In genomic region chr21:43195131-43196021, GRCh38 we compare ENCODE assay signal across 10 cellular contexts. TPM values are rescaled to one million over a fixed set of nuclear protein-coding genes. Genes with fewer than 3 reads are reported as not detected.
DNase-seq lines count a peak whose midpoint lies in the region; ATAC-seq and TF ChIP-seq lines count a peak whose summit lies in the region.
"Had no signal": no experiment of that assay in that cellular context is flagged by ENCODE, and none has a peak within 500 bp of the region (broad histone marks: within the 10 kb centered on the region; RNA-seq: fewer than 3 reads in every experiment).

No MANE protein-coding gene starts in this region.

- H2BK120ac ChIP-seq in neuronal stem cell (ENCODE audit: low read depth, low read length): no peak overlapping the region

- H3K36me3 Mint-ChIP-seq in stimulated activated effector memory CD8-positive, alpha-beta T cell treated with anti-CD3 and anti-CD28 coated beads, Interleukin-12 subunit alpha, Interleukin-12 subunit beta, amount 100 ng/mL, for 72 hours: no peaks in the 10 kb centered on the region

- 49 to 55% methylated on average over 32 of the region's 32 CpGs for WGBS in heart right ventricle, 2 donors
- WGBS in neuronal stem cell (ENCODE audit: extremely low coverage in 2 of 2, insufficient read length in 2 of 2, insufficient replicate concordance in 1 of 2), 2 donors: no CpG with 5 or more reads among the region's 32 CpGs
- WGBS in upper lobe of left lung, 2 donors: 71 to 78% methylated on average over 21 to 32 of the region's 32 CpGs

- intact Hi-C loops in heart right ventricle (cut with DNase I): no loop called here

- peaks cover 0 to 28% (median 5%) of the 10 kb centered on the region in 11 donors for H3K9me3 ChIP-seq in heart right ventricle
- peaks cover 1 to 4% of the 10 kb centered on the region in 2 donors for H3K9me3 ChIP-seq in neuronal stem cell (replicated peaks in 1 of 2; ENCODE audit: control insufficient read depth in 2 of 2, insufficient read depth in 1 of 2, low read depth in 1 of 2, low read length in 2 of 2)
- no peaks in the 10 kb centered on the region for H3K9me3 ChIP-seq in upper lobe of left lung

- no peaks in the 10 kb centered on the region for H3K36me3 ChIP-seq in heart right ventricle
- H3K36me3 ChIP-seq in neuronal stem cell (replicated peaks in 1 of 2; ENCODE audit: control insufficient read depth in 2 of 2, insufficient read depth in 2 of 2, low read length in 2 of 2): no peaks in the 10 kb centered on the region
- no peaks in the 10 kb centered on the region for H3K36me3 ChIP-seq in upper lobe of left lung

- no peak overlapping the region for H3K27ac Mint-ChIP-seq in stimulated activated effector memory CD8-positive, alpha-beta T cell treated with anti-CD3 and anti-CD28 coated beads, Interleukin-12 subunit alpha, Interleukin-12 subunit beta, amount 100 ng/mL, for 72 hours

- H3K9ac ChIP-seq in neuronal stem cell (ENCODE audit: low read depth, low read length, poor library complexity): no peak overlapping the region

- no peaks in the 10 kb centered on the region for H3K79me1 ChIP-seq in neuronal stem cell (ENCODE audit: low read depth, low read length)

- H3K4me1 ChIP-seq in heart right ventricle (peaks cover 8 to 43% (median 37%) of the 10 kb centered on the region in 9 donors), neuronal stem cell (ENCODE audit: control insufficient read depth in 2 of 2, insufficient read depth in 1 of 2, low read depth in 1 of 2, low read length in 2 of 2) (peaks cover 7 to 23% of the 10 kb centered on the region in 2 donors), upper lobe of left lung (peaks cover 10 to 26% (median 18%) of the 10 kb centered on the region in 4 donors)

- H4K91ac ChIP-seq in neuronal stem cell (ENCODE audit: low read depth, low read length, poor library complexity): no peak overlapping the region

- H3K27ac ChIP-seq in heart right ventricle (peak overlapping the region in 8 of 10 donors; percentile 37 to 68 (median 54)), neuronal stem cell (replicated peaks; ENCODE audit: low read length) (no peak overlapping the region), upper lobe of left lung (peak overlapping the region; percentile 40 to 66 (median 59))

- peak overlapping the region; percentile 43 for H4K8ac ChIP-seq in neuronal stem cell (ENCODE audit: low read depth, low read length)

- no peak overlapping the region for H3K4me3 ChIP-seq in heart right ventricle
- no peak overlapping the region for H3K4me3 ChIP-seq in neuronal stem cell (ENCODE audit: low read length in 2 of 2)
- H3K4me3 ChIP-seq in upper lobe of left lung: peak overlapping the region in 1 of 4 donors; percentile 16

- H3K27me3 ChIP-seq in heart right ventricle (peaks cover 0 to 14% (median 0%) of the 10 kb centered on the region in 7 donors), neuronal stem cell (ENCODE audit: control insufficient read depth in 3 of 3, insufficient read depth in 3 of 3, low read depth in 1 of 3, low read length in 3 of 3) (no peaks in the 10 kb centered on the region), upper lobe of left lung (no peaks in the 10 kb centered on the region)

- peak; percentile 65 to 89 (median 80) for ATAC-seq in heart right ventricle
- peak in 1 of 2 donors; percentile 73 for ATAC-seq in upper lobe of left lung (ENCODE audit: low FRiP score in 2 of 2)
- no peak for ATAC-seq in stimulated activated effector memory CD8-positive, alpha-beta T cell treated with anti-CD3 and anti-CD28 coated beads, Interleukin-12 subunit alpha, Interleukin-12 subunit beta, amount 100 ng/mL, for 72 hours
- no peak for ATAC-seq in HG02588 (IDR thresholded peaks at IDR 0.05; ENCODE audit: unreplicated experiment)

- peak overlapping the region; percentile 55 for H3K23ac ChIP-seq in neuronal stem cell (ENCODE audit: low read depth, low read length, poor library complexity)

- H2BK12ac ChIP-seq in neuronal stem cell (ENCODE audit: low read length): peak overlapping the region; percentile 16

- TF ChIP-seq CTCF in heart right ventricle (IDR thresholded peaks at IDR 0.05) (no peak), upper lobe of left lung (IDR thresholded peaks at IDR 0.05) (no peak)

- H3K4me3 Mint-ChIP-seq in stimulated activated effector memory CD8-positive, alpha-beta T cell treated with anti-CD3 and anti-CD28 coated beads, Interleukin-12 subunit alpha, Interleukin-12 subunit beta, amount 100 ng/mL, for 72 hours: no peak overlapping the region

- no peak overlapping the region for H2AFZ ChIP-seq in neuronal stem cell (ENCODE audit: low read length)

- peak overlapping the region; percentile 9 for H2BK15ac ChIP-seq in neuronal stem cell (ENCODE audit: low read length)

- no peak overlapping the region for H3K4me2 ChIP-seq in neuronal stem cell (ENCODE audit: insufficient read depth, low read length, poor library complexity, severe bottlenecking)

- H3K18ac ChIP-seq in neuronal stem cell (ENCODE audit: low read length): peak overlapping the region; percentile 59

- DNase-seq in activated T-cell treated with anti-CD3 and anti-CD28 coated beads, Interleukin-2, amount 50 U/mL, for 48 hours: peak; percentile 5 to 7
- DNase-seq in activated T-cell treated with anti-CD3 and anti-CD28 coated beads, Interleukin-2, amount 50 U/mL, for 1 hour: no peak
- DNase-seq in heart right ventricle (peak; percentile 67 to 71), neuronal stem cell (ENCODE audit: low spot score) (no peak), upper lobe of left lung (peak; percentile 20 to 61), midbrain (lab: John Stamatoyannopoulos, UW) (no peak)
- no peak for DNase-seq in stimulated activated effector memory CD8-positive, alpha-beta T cell treated with anti-CD3 and anti-CD28 coated beads, Interleukin-12 subunit alpha, Interleukin-12 subunit beta, amount 100 ng/mL, for 72 hours (ENCODE audit: low spot score in 2 of 2)
- DNase-seq: activated naive CD4-positive, alpha-beta T cell treated with anti-CD3 and anti-CD28 coated beads, Interleukin-2, amount 50 U/mL, for 16 hours; NCI-H345 had no signal

- H2BK5ac ChIP-seq in neuronal stem cell (ENCODE audit: low read length): peak overlapping the region; percentile 75

- H3K4ac ChIP-seq in neuronal stem cell (ENCODE audit: low read length): no peak overlapping the region

- peak overlapping the region; percentile 63 for H3K14ac ChIP-seq in neuronal stem cell (ENCODE audit: low read length)

- H2AK5ac ChIP-seq in neuronal stem cell (ENCODE audit: low read depth, low read length): peak overlapping the region; percentile 3

- TF ChIP-seq EP300 in upper lobe of left lung (IDR thresholded peaks at IDR 0.05): no peak

- TF ChIP-seq POLR2A in upper lobe of left lung (IDR thresholded peaks at IDR 0.05): no peak

- peaks cover 4% of the 10 kb centered on the region for H3K9me3 Mint-ChIP-seq in stimulated activated effector memory CD8-positive, alpha-beta T cell treated with anti-CD3 and anti-CD28 coated beads, Interleukin-12 subunit alpha, Interleukin-12 subunit beta, amount 100 ng/mL, for 72 hours

- peaks cover 19% of the 10 kb centered on the region for H3K4me1 Mint-ChIP-seq in stimulated activated effector memory CD8-positive, alpha-beta T cell treated with anti-CD3 and anti-CD28 coated beads, Interleukin-12 subunit alpha, Interleukin-12 subunit beta, amount 100 ng/mL, for 72 hours

RNA-seq across cellular contexts. Expression of gene CRYAA, which starts 26.6 kb away (rescaled TPM):
- total RNA-seq in heart right ventricle (not detected), upper lobe of left lung (not detected)
- not detected for polyA plus RNA-seq in heart right ventricle
- not detected for polyA plus RNA-seq in neuronal stem cell (2013, experiment 1 of 2)
- 0.10 TPM for polyA plus RNA-seq in neuronal stem cell (2013, experiment 2 of 2)

Comparison
In these comparisons a context has a peak if more than half of its experiments do, and no peak if none do; other contexts are left out.
1. DNase-seq: peak in activated T-cell treated with anti-CD3 and anti-CD28 coated beads, Interleukin-2, amount 50 U/mL, for 48 hours (2 of 2), heart right ventricle (2 of 2) and upper lobe of left lung (2 of 2); none in activated T-cell treated with anti-CD3 and anti-CD28 coated beads, Interleukin-2, amount 50 U/mL, for 1 hour (single experiment), neuronal stem cell (single experiment), stimulated activated effector memory CD8-positive, alpha-beta T cell treated with anti-CD3 and anti-CD28 coated beads, Interleukin-12 subunit alpha, Interleukin-12 subunit beta, amount 100 ng/mL, for 72 hours (0 of 2) and midbrain (single experiment).
2. ATAC-seq: peak in heart right ventricle (8 of 8); none in stimulated activated effector memory CD8-positive, alpha-beta T cell treated with anti-CD3 and anti-CD28 coated beads, Interleukin-12 subunit alpha, Interleukin-12 subunit beta, amount 100 ng/mL, for 72 hours (single experiment) and HG02588 (single experiment).